ENCODE assay signal across 12 cellular contexts in genomic region chr18:62660741-62661140, GRCh38.
"Had no signal": no experiment of that assay in that cellular context is flagged by ENCODE, and none has a peak within 500 bp of the region (broad histone marks: within the 10 kb centered on the region; RNA-seq: fewer than 3 reads in every experiment).

No MANE protein-coding gene starts in this region.

- H3K4me3 ChIP-seq: breast epithelium, thoracic aorta, upper lobe of right lung had no signal

- DNase-seq: activated CD4-positive, CD25-positive, alpha-beta regulatory T cell treated with anti-CD3 and anti-CD28 coated beads, Interleukin-2, amount 50 U/mL, for 72 hours; activated naive CD4-positive, alpha-beta T cell; activated naive CD8-positive, alpha-beta T cell treated with anti-CD3 and anti-CD28 coated beads, Interleukin-2, amount 10 ng/mL, durations not matched to agents 7 days and 5 days; cerebellar nuclear complex; effector memory CD4-positive, alpha-beta T cell; immature natural killer cell; mesenchymal stem cell; naive thymus-derived CD8-positive, alpha-beta T cell had no signal

- ATAC-seq: naive thymus-derived CD8-positive, alpha-beta T cell; stimulated activated effector memory CD8-positive, alpha-beta T cell treated with anti-CD3 and anti-CD28 coated beads, Interleukin-12 subunit alpha, Interleukin-12 subunit beta, amount 100 ng/mL, for 72 hours; upper lobe of right lung had no signal
